In genomic region chr17:11742891-11743290, GRCh38 we compare ENCODE assay signal across 19 cellular contexts.
A peak's percentile ranks its signal among the peaks of the same experiment; 100 is the strongest.
DNase-seq lines count a peak whose midpoint lies in the region; ATAC-seq and TF ChIP-seq lines count a peak whose summit lies in the region.
"Had no signal": no experiment of that assay in that cellular context is flagged by ENCODE, and none has a peak within 500 bp of the region (broad histone marks: within the 10 kb centered on the region; RNA-seq: fewer than 3 reads in every experiment).

No MANE protein-coding gene starts in this region.

- H2BK120ac ChIP-seq in mesendoderm (ENCODE audit: low read depth, low read length): no peak overlapping the region

- no peak overlapping the region for H3K27ac ChIP-seq in mesendoderm (ENCODE audit: low read depth, low read length)
- H3K27ac ChIP-seq: right atrium auricular region had no signal

- no peak overlapping the region for H3K56ac ChIP-seq in mesendoderm (ENCODE audit: low read length)

- H3K27me3 ChIP-seq in mesendoderm (ENCODE audit: insufficient read depth, low read length, poor library complexity): no peaks in the 10 kb centered on the region
- H3K27me3 ChIP-seq: right atrium auricular region had no signal

- DNase-seq in Ammon's horn (ENCODE audit: low spot score): peak; percentile 64
- peak; percentile 54 for DNase-seq in NCI-H82 treated with DMSO at 0.1 percent for 48 hours (lab: John Stamatoyannopoulos, UW; ENCODE audit: unreplicated experiment)
- DNase-seq in epithelial cell of proximal tubule (ENCODE audit: low read depth): no peak
- peak; percentile 57 for DNase-seq in mesendoderm
- DNase-seq in activated CD8-positive, alpha-beta memory T cell treated with anti-CD3 and anti-CD28 coated beads, Interleukin-2, amount 50 U/mL, for 48 hours: no peak
- no peak for DNase-seq in COLO829 (ENCODE audit: low spot score)
- no peak for DNase-seq in ACHN
- DNase-seq: activated CD4-positive, CD25-positive, alpha-beta regulatory T cell treated with anti-CD3 and anti-CD28 coated beads, Interleukin-2, amount 50 U/mL, for 72 hours; cerebellar nuclear complex; KG1; left cardiac atrium; MV-4-11; NCI-H1694 treated with DMSO at 0.1 percent for 48 hours; NCI-H748 treated with DMSO at 0.1 percent for 48 hours; occipital lobe; T1000 had no signal

- H3K23ac ChIP-seq in mesendoderm (ENCODE audit: low read length): no peak overlapping the region

- no peaks in the 10 kb centered on the region for H3K4me1 ChIP-seq in mesendoderm (ENCODE audit: control insufficient read depth, low read depth, low read length)
- H3K4me1 ChIP-seq: right atrium auricular region had no signal

- no peak overlapping the region for H4K5ac ChIP-seq in mesendoderm (ENCODE audit: low read length)

- H3K4me3 ChIP-seq in epithelial cell of proximal tubule (ENCODE audit: low read depth, low read length): no peak overlapping the region
- no peak overlapping the region for H3K4me3 ChIP-seq in mesendoderm (ENCODE audit: low read length)
- H3K4me3 ChIP-seq: right atrium auricular region had no signal

- no peak overlapping the region for H2BK5ac ChIP-seq in mesendoderm (ENCODE audit: low read length)

- ATAC-seq in HG02938 (IDR thresholded peaks at IDR 0.05; ENCODE audit: unreplicated experiment): no peak
- ATAC-seq: activated naive CD4-positive, alpha-beta T cell treated with anti-CD3 and anti-CD28 coated beads, Interleukin-2, amount 50 U/mL, for 72 hours; left cardiac atrium had no signal

- H3K18ac ChIP-seq in mesendoderm (ENCODE audit: low read length): no peak overlapping the region

- no peaks in the 10 kb centered on the region for H3K79me1 ChIP-seq in mesendoderm (ENCODE audit: low read length)

- no peaks in the 10 kb centered on the region for H3K79me2 ChIP-seq in mesendoderm (ENCODE audit: control insufficient read depth, insufficient read depth, low read length)

- H3K4ac ChIP-seq in mesendoderm (ENCODE audit: low read depth, low read length): no peak overlapping the region

- no peak overlapping the region for H3K9ac ChIP-seq in mesendoderm (ENCODE audit: low read length)

- in situ Hi-C loops in ACHN (cut with HindIII; ENCODE audit: low pct_ligation_motif_present, low pct_unique_long_range_greater_than_20kb, low sequenced_read_pairs): no loop called here

- TF ChIP-seq CTCF in epithelial cell of proximal tubule (conservative IDR thresholded peaks at IDR 0.05; ENCODE audit: low read depth, low read length): peak; percentile 25

- no peaks in the 10 kb centered on the region for H3K36me3 ChIP-seq in mesendoderm (ENCODE audit: control insufficient read depth, insufficient read depth, low read length)
- H3K36me3 ChIP-seq: right atrium auricular region had no signal

- H2BK15ac ChIP-seq in mesendoderm (replicated peaks; ENCODE audit: low read depth): no peak overlapping the region

- H2AK5ac ChIP-seq in mesendoderm (ENCODE audit: low read length): no peak overlapping the region

- H3K4me2 ChIP-seq in mesendoderm (ENCODE audit: low read length): no peak overlapping the region

- no CpG with 5 or more reads among the region's 4 CpGs for WGBS in mesendoderm (ENCODE audit: extremely low coverage, insufficient coverage, low lambda C conversion rate)

- no peak overlapping the region for H4K8ac ChIP-seq in mesendoderm (ENCODE audit: low read depth, low read length)

Comparison
In these comparisons a context has a peak if more than half of its experiments do, and no peak if none do; other contexts are left out.
1. DNase-seq: peak in Ammon's horn (single experiment), NCI-H82 treated with DMSO at 0.1 percent for 48 hours (single experiment) and mesendoderm (single experiment); none in epithelial cell of proximal tubule (single experiment), activated CD8-positive, alpha-beta memory T cell treated with anti-CD3 and anti-CD28 coated beads, Interleukin-2, amount 50 U/mL, for 48 hours (single experiment), COLO829 (single experiment) and ACHN (single experiment).